29 cellular contexts compared by ENCODE assay signal in genomic region chr20:38745757-38746156, GRCh38. TPM values are rescaled to one million over a fixed set of nuclear protein-coding genes. Genes with fewer than 3 reads are reported as not detected.
"Had no signal": no experiment of that assay in that cellular context is flagged by ENCODE, and none has a peak within 500 bp of the region (broad histone marks: within the 10 kb centered on the region; RNA-seq: fewer than 3 reads in every experiment).

No MANE protein-coding gene starts in this region.

- H3K4me2 ChIP-seq: smooth muscle cell had no signal

- H3K36me3 ChIP-seq: esophagus muscularis mucosa, thyroid gland had no signal

- H3K9me3 Mint-ChIP-seq: activated CD4-positive, alpha-beta memory T cell treated with anti-CD3 and anti-CD28 coated beads, Interleukin-2, amount 10 ng/mL, durations not matched to agents 7 days and 5 days; activated CD4-positive, alpha-beta T cell treated with anti-CD3 and anti-CD28 coated beads, Interleukin-2, amount 10 ng/mL, durations not matched to agents 7 days and 5 days; activated naive CD4-positive, alpha-beta T cell treated with anti-CD3 and anti-CD28 coated beads, Interleukin-2, amount 50 U/mL, for 24 hours; activated naive CD8-positive, alpha-beta T cell treated with anti-CD3 and anti-CD28 coated beads, Interleukin-2, amount 50 U/mL, for 24 hours; activated T-helper 2 cell treated with anti-CD3 and anti-CD28 coated beads, Interferon-gamma antibody, Interleukin-2, Interleukin-4, amounts not matched to agents 10 μg/mL and 5 μg/mL and 100 μg/mL, durations not matched to agents 14 hours and 24 hours and 36 hours; central memory CD8-positive, alpha-beta T cell; dendritic cell treated with granulocyte-macrophage colony-stimulating factor and Interleukin-4, amounts not matched to agents 40 ng/mL and 50 ng/mL, for 4 days; mesothelial cell of epicardium; naive B cell; stimulated activated memory B cell treated with anti-CD40 and anti-IgM and Interleukin-4, amounts not matched to agents 10 μg/mL and 1 μg/mL and 100 μg/mL, for 72 hours had no signal

- H3K4me3 ChIP-seq: esophagus muscularis mucosa, heart right ventricle, psoas muscle, smooth muscle cell, stomach, thyroid gland, upper lobe of right lung had no signal

- H3K27ac Mint-ChIP-seq: activated CD4-positive, alpha-beta memory T cell treated with anti-CD3 and anti-CD28 coated beads, Interleukin-2, amount 10 ng/mL, durations not matched to agents 7 days and 5 days; activated CD4-positive, alpha-beta T cell treated with anti-CD3 and anti-CD28 coated beads, Interleukin-2, amount 10 ng/mL, durations not matched to agents 7 days and 5 days; activated naive CD4-positive, alpha-beta T cell treated with anti-CD3 and anti-CD28 coated beads, Interleukin-2, amount 50 U/mL, for 24 hours; activated naive CD8-positive, alpha-beta T cell treated with anti-CD3 and anti-CD28 coated beads, Interleukin-2, amount 50 U/mL, for 24 hours; activated T-helper 2 cell treated with anti-CD3 and anti-CD28 coated beads, Interferon-gamma antibody, Interleukin-2, Interleukin-4, amounts not matched to agents 10 μg/mL and 5 μg/mL and 100 μg/mL, durations not matched to agents 14 hours and 24 hours and 36 hours; dendritic cell treated with granulocyte-macrophage colony-stimulating factor and Interleukin-4, amounts not matched to agents 40 ng/mL and 50 ng/mL, for 4 days; mesothelial cell of epicardium; stimulated activated memory B cell treated with anti-CD40 and anti-IgM and Interleukin-4, amounts not matched to agents 10 μg/mL and 1 μg/mL and 100 μg/mL, for 72 hours had no signal

- H3K36me3 Mint-ChIP-seq: activated naive CD4-positive, alpha-beta T cell treated with anti-CD3 and anti-CD28 coated beads, Interleukin-2, amount 50 U/mL, for 24 hours; naive B cell; stimulated activated memory B cell treated with anti-CD40 and anti-IgM and Interleukin-4, amounts not matched to agents 10 μg/mL and 1 μg/mL and 100 μg/mL, for 72 hours had no signal

- H3K27me3 ChIP-seq: thyroid gland had no signal

- H3K9ac ChIP-seq: parathyroid adenoma had no signal

- H2AFZ ChIP-seq: parathyroid adenoma had no signal

- H3K4me3 Mint-ChIP-seq: activated CD4-positive, alpha-beta memory T cell treated with anti-CD3 and anti-CD28 coated beads, Interleukin-2, amount 10 ng/mL, durations not matched to agents 7 days and 5 days; activated CD4-positive, alpha-beta T cell treated with anti-CD3 and anti-CD28 coated beads, Interleukin-2, amount 10 ng/mL, durations not matched to agents 7 days and 5 days; activated naive CD4-positive, alpha-beta T cell treated with anti-CD3 and anti-CD28 coated beads, Interleukin-2, amount 50 U/mL, for 24 hours; activated naive CD8-positive, alpha-beta T cell treated with anti-CD3 and anti-CD28 coated beads, Interleukin-2, amount 50 U/mL, for 24 hours; central memory CD8-positive, alpha-beta T cell; dendritic cell treated with granulocyte-macrophage colony-stimulating factor and Interleukin-4, amounts not matched to agents 40 ng/mL and 50 ng/mL, for 4 days; mesothelial cell of epicardium; stimulated activated memory B cell treated with anti-CD40 and anti-IgM and Interleukin-4, amounts not matched to agents 10 μg/mL and 1 μg/mL and 100 μg/mL, for 72 hours had no signal

- DNase-seq: activated CD4-positive, alpha-beta memory T cell treated with anti-CD3 and anti-CD28 coated beads, Interleukin-2, amount 10 ng/mL, durations not matched to agents 7 days and 5 days; activated CD4-positive, alpha-beta T cell treated with anti-CD3 and anti-CD28 coated beads for 1 hour; activated CD4-positive, alpha-beta T cell treated with anti-CD3 and anti-CD28 coated beads, Interleukin-2, amount 10 ng/mL, durations not matched to agents 7 days and 5 days; activated naive CD8-positive, alpha-beta T cell treated with anti-CD3 and anti-CD28 coated beads, Interleukin-2, amount 50 U/mL, for 24 hours; activated T-cell treated with anti-CD3 and anti-CD28 coated beads, Interleukin-2, amount 50 U/mL, for 48 hours; amygdala; foreskin keratinocyte; heart right ventricle; naive B cell; occipital lobe; psoas muscle; stimulated activated CD4-positive, alpha-beta T cell treated with anti-CD3 and anti-CD28 coated beads, Interleukin-1b, Interleukin-23, amount 100 ng/mL, for 48 hours; stimulated activated CD4-positive, alpha-beta T cell treated with anti-CD3 and anti-CD28 coated beads, Interleukin-4, amount 100 ng/mL, for 4 hours; stimulated activated CD8-positive, alpha-beta memory T cell treated with anti-CD3 and anti-CD28 coated beads, Interleukin-4, amount 100 ng/mL, for 48 hours; stomach; thyroid gland; upper lobe of right lung had no signal

- H3K9me3 ChIP-seq: esophagus muscularis mucosa, heart right ventricle, psoas muscle, stomach, thyroid gland, upper lobe of right lung had no signal

- ATAC-seq: activated naive CD8-positive, alpha-beta T cell treated with anti-CD3 and anti-CD28 coated beads, Interleukin-2, amount 50 U/mL, for 24 hours; foreskin keratinocyte; heart right ventricle; psoas muscle; stimulated activated memory B cell treated with anti-CD40 and anti-IgM and Interleukin-4, amounts not matched to agents 10 μg/mL and 1 μg/mL and 100 μg/mL, for 72 hours; upper lobe of right lung had no signal

- H3K27ac ChIP-seq: esophagus muscularis mucosa, foreskin keratinocyte, heart right ventricle, parathyroid adenoma, psoas muscle, stomach, thyroid gland, upper lobe of right lung had no signal

- H3K79me2 ChIP-seq: parathyroid adenoma had no signal

RNA-seq across cellular contexts. Expression of gene SLC32A1, which starts 21.5 kb away (rescaled TPM):
- total RNA-seq: activated CD4-positive, alpha-beta memory T cell treated with anti-CD3 and anti-CD28 coated beads, Interleukin-2, amount 10 ng/mL, durations not matched to agents 7 days and 5 days; activated CD4-positive, alpha-beta T cell treated with anti-CD3 and anti-CD28 coated beads, Interleukin-2, amount 10 ng/mL, durations not matched to agents 7 days and 5 days; activated T-helper 2 cell treated with anti-CD3 and anti-CD28 coated beads, Interferon-gamma antibody, Interleukin-2, Interleukin-4, amounts not matched to agents 10 μg/mL and 5 μg/mL and 100 μg/mL, durations not matched to agents 14 hours and 24 hours and 36 hours; esophagus muscularis mucosa; foreskin keratinocyte; glomerular endothelial cell; heart right ventricle; kidney epithelial cell; lower leg skin; mesothelial cell of epicardium; psoas muscle; smooth muscle cell; stomach; thyroid gland; upper lobe of right lung had no signal
- polyA plus RNA-seq: foreskin keratinocyte, heart right ventricle, psoas muscle, smooth muscle cell, stomach had no signal

RNA-seq across cellular contexts. Expression of gene PPP1R16B, which starts 59.7 kb away (rescaled TPM):
- total RNA-seq: foreskin keratinocyte, mesothelial cell of epicardium, smooth muscle cell had no signal
- polyA plus RNA-seq: foreskin keratinocyte, smooth muscle cell had no signal
